Comparison of ENCODE assay signal across 8 cellular contexts in the genomic region with DNA sequence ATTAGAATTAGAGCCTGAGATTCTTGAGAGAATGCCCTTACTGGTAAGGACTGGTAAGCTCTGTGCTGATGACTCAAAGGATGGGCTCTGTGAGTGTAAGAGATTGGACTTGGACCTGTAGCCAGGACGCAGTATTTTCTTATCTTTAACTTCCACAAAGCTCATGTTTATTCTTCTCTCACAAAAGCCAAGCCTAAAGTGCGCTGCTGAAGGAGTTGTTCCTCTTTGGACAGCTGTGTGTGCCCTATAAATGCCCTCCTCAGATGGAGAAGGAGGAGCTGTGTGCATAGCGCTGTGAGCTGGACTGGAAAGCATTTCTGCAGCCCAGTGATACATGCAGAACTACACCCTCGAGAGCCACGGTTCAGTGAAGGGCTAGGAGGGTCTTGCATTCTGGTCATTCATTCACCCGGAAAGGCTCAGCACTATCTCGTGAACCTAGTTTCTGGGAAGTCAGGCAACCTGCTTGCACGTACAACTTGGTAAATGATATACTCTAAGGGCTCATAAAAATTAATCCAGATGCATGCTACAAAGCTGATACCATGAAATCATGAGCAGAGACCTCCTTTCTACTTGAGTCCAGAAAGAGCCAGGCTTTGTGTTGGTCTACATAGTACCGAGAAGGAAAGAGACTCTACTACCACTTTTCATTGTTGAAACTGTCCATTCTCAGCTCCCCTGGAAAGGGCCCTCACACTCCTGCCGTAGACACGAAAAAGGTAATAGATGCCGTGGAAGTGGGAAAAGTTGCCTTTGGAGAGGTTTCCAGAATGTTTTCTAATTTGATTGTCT.
DNase-seq lines count a peak whose midpoint lies in the region; ATAC-seq and TF ChIP-seq lines count a peak whose summit lies in the region.

No MANE protein-coding gene starts in this region.

- H2AFZ ChIP-seq in DND-41 (ENCODE audit: low read depth, low read length): peak overlapping the region; percentile 1; the same call in 1 of the 2 replicates

- H3K27me3 ChIP-seq in DND-41 (ENCODE audit: insufficient read depth, low read length, poor library complexity): no peaks in the 10 kb centered on the region

- no peak overlapping the region for H3K9ac ChIP-seq in DND-41 (ENCODE audit: low read depth, low read length)

- peaks cover 0 to 2% of the 10 kb centered on the region in 2 donors for H3K9me3 Mint-ChIP-seq in stimulated activated naive B cell treated with anti-CD40 and anti-IgM and Interleukin-4, amounts not matched to agents 10 μg/mL and 1 μg/mL and 100 μg/mL, for 72 hours

- H3K4me3 Mint-ChIP-seq in stimulated activated naive B cell treated with anti-CD40 and anti-IgM and Interleukin-4, amounts not matched to agents 10 μg/mL and 1 μg/mL and 100 μg/mL, for 72 hours: peak overlapping the region in 1 of 2 donors; percentile 56

- no peak overlapping the region for H3K27ac ChIP-seq in DND-41 (ENCODE audit: low read length)

- peaks cover 11 to 29% of the 10 kb centered on the region in 2 donors for H3K4me1 Mint-ChIP-seq in stimulated activated naive B cell treated with anti-CD40 and anti-IgM and Interleukin-4, amounts not matched to agents 10 μg/mL and 1 μg/mL and 100 μg/mL, for 72 hours

- H3K79me2 ChIP-seq in DND-41 (ENCODE audit: insufficient read depth, low read length): no peaks in the 10 kb centered on the region

- no peak overlapping the region for H3K4me2 ChIP-seq in DND-41 (ENCODE audit: insufficient read depth, low read length)

- H3K27me3 Mint-ChIP-seq in stimulated activated naive B cell treated with anti-CD40 and anti-IgM and Interleukin-4, amounts not matched to agents 10 μg/mL and 1 μg/mL and 100 μg/mL, for 72 hours: no peaks in the 10 kb centered on the region

- H3K36me3 Mint-ChIP-seq in stimulated activated naive B cell treated with anti-CD40 and anti-IgM and Interleukin-4, amounts not matched to agents 10 μg/mL and 1 μg/mL and 100 μg/mL, for 72 hours: no peaks in the 10 kb centered on the region

- TF ChIP-seq CTCF in DND-41 (IDR thresholded peaks at IDR 0.05; ENCODE audit: borderline replicate concordance, extremely low read depth, low read length, poor library complexity, severe bottlenecking): no peak
- TF ChIP-seq CTCF in fibroblast of the aortic adventitia (IDR thresholded peaks at IDR 0.05; ENCODE audit: insufficient read depth, low read length): no peak

- DNase-seq in DND-41 (no peak), NCI-H1092 (lab: John Stamatoyannopoulos, UW) (peak; percentile 62), fibroblast of the aortic adventitia (ENCODE audit: low read depth) (peak; percentile 89)
- peak; percentile 14 for DNase-seq in stimulated activated naive B cell treated with anti-CD40 and anti-IgM and Interleukin-4, amounts not matched to agents 10 μg/mL and 1 μg/mL and 100 μg/mL, for 72 hours
- DNase-seq in stimulated activated CD4-positive, alpha-beta T cell treated with anti-CD3 and anti-CD28 coated beads, Interleukin-4, amount 100 ng/mL, for 4 hours: no peak
- no peak for DNase-seq in activated CD4-positive, alpha-beta T cell treated with anti-CD3 and anti-CD28 coated beads for 1 hour
- DNase-seq in activated naive CD4-positive, alpha-beta T cell treated with Interleukin-2 at 50 U/mL for 16 hours: no peak

- H4K20me1 ChIP-seq in DND-41 (ENCODE audit: insufficient read depth, low read length): no peaks in the 10 kb centered on the region

- 0 out of 3 replicates have a peak, but pooled peaks have one; percentile 27 for ATAC-seq in DND-41 (ENCODE audit: insufficient read depth, low read depth)
- ATAC-seq in GM21786 (IDR thresholded peaks at IDR 0.05; ENCODE audit: unreplicated experiment): peak; percentile 85
- peak; percentile 84 to 88 for ATAC-seq in stimulated activated naive B cell treated with anti-CD40 and anti-IgM and Interleukin-4, amounts not matched to agents 10 μg/mL and 1 μg/mL and 100 μg/mL, for 72 hours (replicated peaks)

- H3K4me3 ChIP-seq in DND-41 (ENCODE audit: low read depth in 1 of 2, low read length in 2 of 2) (no peak overlapping the region), fibroblast of the aortic adventitia (ENCODE audit: low read depth, low read length) (peak overlapping the region; percentile 23)

- H3K36me3 ChIP-seq in DND-41 (ENCODE audit: insufficient read depth, low read length): no peaks in the 10 kb centered on the region

- no peaks in the 10 kb centered on the region for H3K9me3 ChIP-seq in DND-41 (ENCODE audit: insufficient read depth, low read length, severe bottlenecking)

- no peaks in the 10 kb centered on the region for H3K4me1 ChIP-seq in DND-41 (ENCODE audit: insufficient read depth, low read length)

- no peak overlapping the region for H3K27ac Mint-ChIP-seq in stimulated activated naive B cell treated with anti-CD40 and anti-IgM and Interleukin-4, amounts not matched to agents 10 μg/mL and 1 μg/mL and 100 μg/mL, for 72 hours

Comparison
In these comparisons a context has a peak if more than half of its experiments do, and no peak if none do; other contexts are left out.
1. ATAC-seq: peak in every context shown above with its lines; median percentile 86 in stimulated activated naive B cell treated with anti-CD40 and anti-IgM and Interleukin-4, amounts not matched to agents 10 μg/mL and 1 μg/mL and 100 μg/mL, for 72 hours; 85 in GM21786; 27 in DND-41.
2. DNase-seq: peak in NCI-H1092 (single experiment), fibroblast of the aortic adventitia (single experiment) and stimulated activated naive B cell treated with anti-CD40 and anti-IgM and Interleukin-4, amounts not matched to agents 10 μg/mL and 1 μg/mL and 100 μg/mL, for 72 hours (single experiment); none in DND-41 (single experiment), stimulated activated CD4-positive, alpha-beta T cell treated with anti-CD3 and anti-CD28 coated beads, Interleukin-4, amount 100 ng/mL, for 4 hours (0 of 2), activated CD4-positive, alpha-beta T cell treated with anti-CD3 and anti-CD28 coated beads for 1 hour (single experiment) and activated naive CD4-positive, alpha-beta T cell treated with Interleukin-2 at 50 U/mL for 16 hours (single experiment).